32 cellular contexts compared by ENCODE assay signal in genomic region chr22:39188809-39189208, GRCh38. TPM values are rescaled to one million over a fixed set of nuclear protein-coding genes. Genes with fewer than 3 reads are reported as not detected.
"Had no signal": no experiment of that assay in that cellular context is flagged by ENCODE, and none has a peak within 500 bp of the region (broad histone marks: within the 10 kb centered on the region; RNA-seq: fewer than 3 reads in every experiment).

No MANE protein-coding gene starts in this region.

- H3K27ac ChIP-seq: cardiac muscle cell, KMS-11, PC-9, RWPE1, VCaP had no signal

- DNase-seq: activated B cell treated with CpG ODN at 0.5 μM for 24 hours; activated CD4-positive, alpha-beta memory T cell treated with anti-CD3 and anti-CD28 coated beads, Interleukin-2, amount 10 ng/mL, durations not matched to agents 7 days and 5 days; activated CD4-positive, alpha-beta T cell treated with anti-CD3 and anti-CD28 coated beads for 4 hours; activated CD4-positive, CD25-positive, alpha-beta regulatory T cell treated with anti-CD3 and anti-CD28 coated beads, Interleukin-2, amount 50 U/mL, for 72 hours; activated CD8-positive, alpha-beta memory T cell treated with anti-CD3 and anti-CD28 coated beads for 24 hours; activated CD8-positive, alpha-beta memory T cell treated with anti-CD3 and anti-CD28 coated beads, Interleukin-2, amount 10 ng/mL, durations not matched to agents 7 days and 5 days; activated CD8-positive, alpha-beta memory T cell treated with anti-CD3 and anti-CD28 coated beads, Interleukin-2, amount 50 U/mL, for 48 hours; activated effector memory CD4-positive, alpha-beta T cell treated with anti-CD3 and anti-CD28 coated beads, Interleukin-2, amount 50 U/mL, for 16 hours; activated naive CD4-positive, alpha-beta T cell; activated T-cell treated with anti-CD3 and anti-CD28 coated beads, Interleukin-2, amount 50 U/mL, for 72 hours; anterior cingulate cortex; MM.1S; MV-4-11; NCI-H1092; NCI-H1436 treated with DMSO at 0.1 percent for 48 hours; NCI-H1694 treated with DMSO at 0.1 percent for 48 hours; NCI-H2029; NCI-H345; NCI-H524 treated with DMSO at 0.1 percent for 48 hours; PC-9; Right ventricle myocardium superior; SW 1271; T-helper 1 cell; T-helper 2 cell; T-helper 9 cell had no signal

- H3K36me3 ChIP-seq: cardiac muscle cell had no signal

- H3K4me3 ChIP-seq: cardiac muscle cell, PC-9 had no signal

- H3K9me3 Mint-ChIP-seq: activated B cell treated with CpG ODN at 0.5 μM for 24 hours; activated CD4-positive, alpha-beta memory T cell treated with anti-CD3 and anti-CD28 coated beads, Interleukin-2, amount 10 ng/mL, durations not matched to agents 7 days and 5 days; activated naive CD4-positive, alpha-beta T cell treated with anti-CD3 and anti-CD28 coated beads, Interleukin-2, amount 50 U/mL, for 24 hours; activated T-cell treated with anti-CD3 and anti-CD28 coated beads, Interleukin-2, amount 50 U/mL, for 72 hours; activated T-helper 17 cell treated with anti-CD3 and anti-CD28 coated beads, Interleukin-2, amount 50 U/mL, for 72 hours had no signal

- H3K36me3 Mint-ChIP-seq: activated CD8-positive, alpha-beta memory T cell treated with anti-CD3 and anti-CD28 coated beads, Interleukin-2, amount 10 ng/mL, durations not matched to agents 7 days and 5 days; activated naive CD4-positive, alpha-beta T cell treated with anti-CD3 and anti-CD28 coated beads, Interleukin-2, amount 50 U/mL, for 24 hours had no signal

- H3K27ac Mint-ChIP-seq: activated B cell treated with CpG ODN at 0.5 μM for 24 hours; activated CD4-positive, alpha-beta memory T cell treated with anti-CD3 and anti-CD28 coated beads, Interleukin-2, amount 10 ng/mL, durations not matched to agents 7 days and 5 days; activated CD8-positive, alpha-beta memory T cell treated with anti-CD3 and anti-CD28 coated beads, Interleukin-2, amount 10 ng/mL, durations not matched to agents 7 days and 5 days; activated naive CD4-positive, alpha-beta T cell treated with anti-CD3 and anti-CD28 coated beads, Interleukin-2, amount 50 U/mL, for 24 hours; activated T-cell treated with anti-CD3 and anti-CD28 coated beads, Interleukin-2, amount 50 U/mL, for 72 hours; activated T-helper 17 cell treated with anti-CD3 and anti-CD28 coated beads, Interleukin-2, amount 50 U/mL, for 72 hours had no signal

- H3K27me3 Mint-ChIP-seq: activated naive CD4-positive, alpha-beta T cell treated with anti-CD3 and anti-CD28 coated beads, Interleukin-2, amount 50 U/mL, for 24 hours had no signal

- ATAC-seq: activated CD8-positive, alpha-beta memory T cell treated with anti-CD3 and anti-CD28 coated beads, Interleukin-2, amount 10 ng/mL, durations not matched to agents 7 days and 5 days; activated T-cell treated with anti-CD3 and anti-CD28 coated beads, Interleukin-2, amount 50 U/mL, for 72 hours; activated T-helper 17 cell treated with anti-CD3 and anti-CD28 coated beads, Interleukin-2, amount 50 U/mL, for 72 hours had no signal

- H3K4me3 Mint-ChIP-seq: activated B cell treated with CpG ODN at 0.5 μM for 24 hours; activated CD4-positive, alpha-beta memory T cell treated with anti-CD3 and anti-CD28 coated beads, Interleukin-2, amount 10 ng/mL, durations not matched to agents 7 days and 5 days; activated CD8-positive, alpha-beta memory T cell treated with anti-CD3 and anti-CD28 coated beads, Interleukin-2, amount 10 ng/mL, durations not matched to agents 7 days and 5 days; activated naive CD4-positive, alpha-beta T cell treated with anti-CD3 and anti-CD28 coated beads, Interleukin-2, amount 50 U/mL, for 24 hours; activated T-cell treated with anti-CD3 and anti-CD28 coated beads, Interleukin-2, amount 50 U/mL, for 72 hours; activated T-helper 17 cell treated with anti-CD3 and anti-CD28 coated beads, Interleukin-2, amount 50 U/mL, for 72 hours had no signal

- H3K27me3 ChIP-seq: cardiac muscle cell had no signal

- H3K4me1 Mint-ChIP-seq: activated B cell treated with CpG ODN at 0.5 μM for 24 hours; activated CD4-positive, alpha-beta memory T cell treated with anti-CD3 and anti-CD28 coated beads, Interleukin-2, amount 10 ng/mL, durations not matched to agents 7 days and 5 days; activated CD8-positive, alpha-beta memory T cell treated with anti-CD3 and anti-CD28 coated beads, Interleukin-2, amount 10 ng/mL, durations not matched to agents 7 days and 5 days; activated naive CD4-positive, alpha-beta T cell treated with anti-CD3 and anti-CD28 coated beads, Interleukin-2, amount 50 U/mL, for 24 hours; activated T-helper 17 cell treated with anti-CD3 and anti-CD28 coated beads, Interleukin-2, amount 50 U/mL, for 72 hours had no signal

RNA-seq across cellular contexts. Expression of gene PDGFB, which starts 56.0 kb away (rescaled TPM):
- total RNA-seq: activated B cell treated with CpG ODN at 0.5 μM for 24 hours, NCI-H460 had no signal
